ENCODE assay signal across 16 cellular contexts in genomic region chr13:38046049-38046376, GRCh38.
DNase-seq lines count a peak whose midpoint lies in the region; ATAC-seq and TF ChIP-seq lines count a peak whose summit lies in the region.
"Had no signal": no experiment of that assay in that cellular context is flagged by ENCODE, and none has a peak within 500 bp of the region (broad histone marks: within the 10 kb centered on the region; RNA-seq: fewer than 3 reads in every experiment).

No MANE protein-coding gene starts in this region.

- no CpG with 5 or more reads among the region's 1 CpG for WGBS in mesendoderm (ENCODE audit: extremely low coverage, insufficient coverage, low lambda C conversion rate)

- no peaks in the 10 kb centered on the region for H3K79me1 ChIP-seq in mesendoderm (ENCODE audit: low read length)

- H2AK5ac ChIP-seq in mesendoderm (ENCODE audit: low read length) = no peak overlapping the region

- H3K9ac ChIP-seq in mesendoderm (ENCODE audit: low read length) = no peak overlapping the region
- H3K9ac ChIP-seq: BLaER1 treated with 17β-estradiol and CSF1 and Interleukin-3, amounts not matched to agents 10 nM and 100 nM had no signal

- no peaks in the 10 kb centered on the region for H3K4me1 ChIP-seq in mesendoderm (ENCODE audit: control insufficient read depth, low read depth, low read length)
- H3K4me1 ChIP-seq: BLaER1 treated with 17β-estradiol and CSF1 and Interleukin-3, amounts not matched to agents 10 nM and 100 nM had no signal

- no peaks in the 10 kb centered on the region for H3K27me3 ChIP-seq in mesendoderm (ENCODE audit: insufficient read depth, low read length, poor library complexity)
- H3K27me3 ChIP-seq: BLaER1 treated with 17β-estradiol and CSF1 and Interleukin-3, amounts not matched to agents 10 nM and 100 nM had no signal

- no peak overlapping the region for H2BK15ac ChIP-seq in mesendoderm (replicated peaks; ENCODE audit: low read depth)

- no peaks in the 10 kb centered on the region; the same call in 1 of the 2 replicates for H3K27me3 Mint-ChIP-seq in WTC11 (ENCODE audit: low read depth)
- H3K27me3 Mint-ChIP-seq in activated CD4-positive, alpha-beta T cell treated with anti-CD3 and anti-CD28 coated beads, Interleukin-2, amount 10 ng/mL, durations not matched to agents 24 days and 14 days = no peaks in the 10 kb centered on the region

- ATAC-seq in HG03159 (IDR thresholded peaks at IDR 0.05; ENCODE audit: unreplicated experiment) (peak; percentile 10), WTC11 (no peak)
- ATAC-seq: Panc1 had no signal

- no peak for DNase-seq in WTC11 (ENCODE audit: low spot score)
- DNase-seq in mesendoderm = no peak
- DNase-seq in activated CD4-positive, alpha-beta T cell treated with anti-CD3 and anti-CD28 coated beads, Interleukin-2, amount 10 ng/mL, durations not matched to agents 24 days and 14 days = no peak
- no peak for DNase-seq in stimulated activated CD4-positive, alpha-beta T cell treated with anti-CD3 and anti-CD28 coated beads, Interleukin-1b, Interleukin-23, amount 100 ng/mL, for 48 hours
- no peak for DNase-seq in iPS-NIHi7 (ENCODE audit: extremely low spot score)
- DNase-seq in NCI-H146 (lab: John Stamatoyannopoulos, UW) = no peak
- DNase-seq: DND-41; GOT3; NCI-H187; NK-92 treated with Interleukin-12 subunit alpha and Interleukin-12 subunit beta, amount 100 ng/mL, for 24 hours; Right ventricle myocardium superior had no signal

- H3K18ac ChIP-seq in mesendoderm (ENCODE audit: low read length) = no peak overlapping the region

- H3K56ac ChIP-seq in mesendoderm (ENCODE audit: low read length) = peak overlapping the region; percentile 47

- H3K4me2 ChIP-seq in mesendoderm (ENCODE audit: low read length) = no peak overlapping the region
- H3K4me2 ChIP-seq: BLaER1 treated with 17β-estradiol and CSF1 and Interleukin-3, amounts not matched to agents 10 nM and 100 nM had no signal

- H2BK120ac ChIP-seq in mesendoderm (ENCODE audit: low read depth, low read length) = no peak overlapping the region

- peaks cover 6% of the 10 kb centered on the region for H3K4me1 Mint-ChIP-seq in WTC11
- no peaks in the 10 kb centered on the region for H3K4me1 Mint-ChIP-seq in activated CD4-positive, alpha-beta T cell treated with anti-CD3 and anti-CD28 coated beads, Interleukin-2, amount 10 ng/mL, durations not matched to agents 24 days and 14 days

- H3K23ac ChIP-seq in mesendoderm (ENCODE audit: low read length) = no peak overlapping the region

- intact Hi-C loops in activated CD4-positive, alpha-beta T cell treated with anti-CD3 and anti-CD28 coated beads, Interleukin-2, amount 10 ng/mL, durations not matched to agents 24 days and 14 days (cut with micrococcal nuclease) = no loop called here

- H3K36me3 ChIP-seq in mesendoderm (ENCODE audit: control insufficient read depth, insufficient read depth, low read length) = no peaks in the 10 kb centered on the region
- H3K36me3 ChIP-seq: BLaER1 treated with 17β-estradiol and CSF1 and Interleukin-3, amounts not matched to agents 10 nM and 100 nM had no signal

- H3K27ac Mint-ChIP-seq in WTC11 = no peak overlapping the region
- no peak overlapping the region for H3K27ac Mint-ChIP-seq in activated CD4-positive, alpha-beta T cell treated with anti-CD3 and anti-CD28 coated beads, Interleukin-2, amount 10 ng/mL, durations not matched to agents 24 days and 14 days

- no peak overlapping the region for H3K4me3 ChIP-seq in mesendoderm (ENCODE audit: low read length)
- H3K4me3 ChIP-seq: BLaER1 treated with 17β-estradiol and CSF1 and Interleukin-3, amounts not matched to agents 10 nM and 100 nM; SK-N-MC had no signal

- peaks cover 24% of the 10 kb centered on the region for H3K36me3 Mint-ChIP-seq in WTC11
- H3K36me3 Mint-ChIP-seq in activated CD4-positive, alpha-beta T cell treated with anti-CD3 and anti-CD28 coated beads, Interleukin-2, amount 10 ng/mL, durations not matched to agents 24 days and 14 days (ENCODE audit: low read depth) = no peaks in the 10 kb centered on the region

- H3K27ac ChIP-seq in 22Rv1 = no peak overlapping the region
- H3K27ac ChIP-seq in mesendoderm (ENCODE audit: low read depth, low read length) = no peak overlapping the region
- H3K27ac ChIP-seq: BLaER1 treated with 17β-estradiol and CSF1 and Interleukin-3, amounts not matched to agents 10 nM and 100 nM; SK-N-MC had no signal

- no peak overlapping the region for H3K4me3 Mint-ChIP-seq in WTC11
- no peak overlapping the region for H3K4me3 Mint-ChIP-seq in activated CD4-positive, alpha-beta T cell treated with anti-CD3 and anti-CD28 coated beads, Interleukin-2, amount 10 ng/mL, durations not matched to agents 24 days and 14 days

- H3K4ac ChIP-seq in mesendoderm (ENCODE audit: low read depth, low read length) = no peak overlapping the region

- POLR2A ChIA-PET in WTC11 (lab: Charles Lee) = interaction anchor here (1.5 kb wide), 1 partner anchor 176 kb away, joined by 3 read pairs; no protein-coding TSS in a partner anchor

- peaks cover 34% of the 10 kb centered on the region for H3K9me3 Mint-ChIP-seq in WTC11
- peaks cover 7% of the 10 kb centered on the region for H3K9me3 Mint-ChIP-seq in activated CD4-positive, alpha-beta T cell treated with anti-CD3 and anti-CD28 coated beads, Interleukin-2, amount 10 ng/mL, durations not matched to agents 24 days and 14 days

- H4K8ac ChIP-seq in mesendoderm (ENCODE audit: low read depth, low read length) = no peak overlapping the region

- no peak overlapping the region for H2BK5ac ChIP-seq in mesendoderm (ENCODE audit: low read length)

- peak; percentile 40 for TF ChIP-seq CTCF in 22Rv1 (IDR thresholded peaks at IDR 0.05)
- TF ChIP-seq CTCF in WTC11 (IDR thresholded peaks at IDR 0.05) = no peak

- no peaks in the 10 kb centered on the region for H3K79me2 ChIP-seq in mesendoderm (ENCODE audit: control insufficient read depth, insufficient read depth, low read length)

- CTCF ChIA-PET in WTC11 (lab: Charles Lee) = interaction anchor here (0.8 to 2.9 kb wide), 4 partner anchors 176 to 472 kb away, joined by 3 to 26 read pairs (median 6); partner anchors contain the start of gene TRPC4

- no peak overlapping the region for H4K5ac ChIP-seq in mesendoderm (ENCODE audit: low read length)

TF ChIP-seq in WTC11, 78 proteins besides CTCF, POLR2A, EP300 and RAD21:
- 0 out of 2 replicates have a peak, but pooled peaks have one; percentile 6 for TF ChIP-seq USF1 (CRISPR knock-in tag; IDR thresholded peaks at IDR 0.05)
- no peak for TF ChIP-seq NFE2L1 (CRISPR knock-in tag; IDR thresholded peaks at IDR 0.05)
- no peak for TF ChIP-seq GRHL2 (CRISPR knock-in tag; IDR thresholded peaks at IDR 0.05; ENCODE audit: insufficient replicate concordance, severe bottlenecking)
- TF ChIP-seq MLX (CRISPR knock-in tag; IDR thresholded peaks at IDR 0.05) = no peak
- 0 out of 2 replicates have a peak, but pooled peaks have one; percentile 12 for TF ChIP-seq MAX (CRISPR knock-in tag; IDR thresholded peaks at IDR 0.05)
- TF ChIP-seq CDX4 (CRISPR knock-in tag; IDR thresholded peaks at IDR 0.05; ENCODE audit: borderline replicate concordance) = no peak
- no peak for TF ChIP-seq RORB (CRISPR knock-in tag; IDR thresholded peaks at IDR 0.05)
- no peak for TF ChIP-seq ZNF263 (CRISPR knock-in tag; IDR thresholded peaks at IDR 0.05; ENCODE audit: low read depth)
- no peak for TF ChIP-seq FOXP4 (CRISPR knock-in tag; IDR thresholded peaks at IDR 0.05)
- TF ChIP-seq ETV6 (CRISPR knock-in tag; IDR thresholded peaks at IDR 0.05) = no peak
- TF ChIP-seq SOX15 (CRISPR knock-in tag; IDR thresholded peaks at IDR 0.05) = no peak
TF ChIP-seq in WTC11: peak in this region for 2.
